In the genomic region with DNA sequence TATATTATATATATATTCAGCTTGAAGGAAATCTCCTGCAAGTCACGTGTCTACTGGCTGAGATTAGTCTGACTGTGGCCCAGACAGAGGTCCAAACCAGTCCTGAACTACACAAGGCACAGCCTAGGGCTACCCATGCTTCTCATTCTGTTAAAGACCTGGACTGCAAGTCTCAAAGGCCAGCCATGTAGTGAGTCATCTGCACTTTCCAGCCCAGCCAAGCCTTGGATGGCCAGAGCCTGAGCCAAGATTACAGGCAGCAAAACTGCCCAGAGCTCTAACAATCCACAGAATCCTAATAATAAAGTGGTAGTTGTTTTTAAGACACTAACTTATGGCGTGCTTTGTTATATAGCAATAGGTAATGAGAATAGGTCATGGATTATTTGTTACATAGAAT, we compare ENCODE assay signal across 11 cellular contexts.
DNase-seq lines count a peak whose midpoint lies in the region; ATAC-seq and TF ChIP-seq lines count a peak whose summit lies in the region.
"Had no signal": no experiment of that assay in that cellular context is flagged by ENCODE, and none has a peak within 500 bp of the region (broad histone marks: within the 10 kb centered on the region; RNA-seq: fewer than 3 reads in every experiment).

No MANE protein-coding gene starts in this region.

- peak; percentile 22 for DNase-seq in HT1080 (ENCODE audit: low read depth)
- DNase-seq in dermis blood vessel endothelial cell, result peak; percentile 63
- DNase-seq in left lung, result no peak
- peak; percentile 75 for DNase-seq in stromal cell of bone marrow (ENCODE audit: low read depth)
- DNase-seq in NCI-H748 treated with DMSO at 0.1 percent for 48 hours (lab: John Stamatoyannopoulos, UW), result no peak
- no peak for DNase-seq in activated CD8-positive, alpha-beta memory T cell treated with anti-CD3 and anti-CD28 coated beads, Interleukin-2, amount 10 ng/mL, durations not matched to agents 7 days and 5 days
- DNase-seq in stimulated activated CD4-positive, alpha-beta T cell treated with anti-CD3 and anti-CD28 coated beads, Interleukin-2, amount 100 ng/mL, for 24 hours, result no peak
- DNase-seq: NCI-H1436, T-cell had no signal

- H3K27ac ChIP-seq in left lung, result no peak overlapping the region
- H3K27ac ChIP-seq: epithelial cell of prostate had no signal

- no peaks in the 10 kb centered on the region for H3K36me3 ChIP-seq in left lung

- no peaks in the 10 kb centered on the region for H3K9me3 Mint-ChIP-seq in activated CD8-positive, alpha-beta memory T cell treated with anti-CD3 and anti-CD28 coated beads, Interleukin-2, amount 10 ng/mL, durations not matched to agents 7 days and 5 days (ENCODE audit: low read depth)
- H3K9me3 Mint-ChIP-seq: T-cell had no signal

- CTCF ChIA-PET in activated CD8-positive, alpha-beta memory T cell treated with anti-CD3 and anti-CD28 coated beads, Interleukin-2, amount 10 ng/mL, durations not matched to agents 7 days and 5 days (lab: Charles Lee), result no interaction called here

- no peak overlapping the region for H3K4me3 Mint-ChIP-seq in activated CD8-positive, alpha-beta memory T cell treated with anti-CD3 and anti-CD28 coated beads, Interleukin-2, amount 10 ng/mL, durations not matched to agents 7 days and 5 days
- H3K4me3 Mint-ChIP-seq: T-cell had no signal

- TF ChIP-seq CTCF in left lung (IDR thresholded peaks at IDR 0.05), result no peak

- H3K36me3 Mint-ChIP-seq in activated CD8-positive, alpha-beta memory T cell treated with anti-CD3 and anti-CD28 coated beads, Interleukin-2, amount 10 ng/mL, durations not matched to agents 7 days and 5 days, result no peaks in the 10 kb centered on the region
- H3K36me3 Mint-ChIP-seq: T-cell had no signal

- H3K27me3 ChIP-seq in left lung, result no peaks in the 10 kb centered on the region

- H3K27ac Mint-ChIP-seq in activated CD8-positive, alpha-beta memory T cell treated with anti-CD3 and anti-CD28 coated beads, Interleukin-2, amount 10 ng/mL, durations not matched to agents 7 days and 5 days, result no peak overlapping the region
- H3K27ac Mint-ChIP-seq: T-cell had no signal

- H3K4me1 ChIP-seq in left lung, result no peaks in the 10 kb centered on the region

- H3K4me3 ChIP-seq in left lung, result no peak overlapping the region

- no peaks in the 10 kb centered on the region for H3K27me3 Mint-ChIP-seq in activated CD8-positive, alpha-beta memory T cell treated with anti-CD3 and anti-CD28 coated beads, Interleukin-2, amount 10 ng/mL, durations not matched to agents 7 days and 5 days

- H3K4me1 Mint-ChIP-seq in activated CD8-positive, alpha-beta memory T cell treated with anti-CD3 and anti-CD28 coated beads, Interleukin-2, amount 10 ng/mL, durations not matched to agents 7 days and 5 days, result no peaks in the 10 kb centered on the region
- H3K4me1 Mint-ChIP-seq: T-cell had no signal

- ATAC-seq in left lung (peak; percentile 63), HG02973 (IDR thresholded peaks at IDR 0.05; ENCODE audit: unreplicated experiment) (no peak)
- ATAC-seq in activated CD8-positive, alpha-beta memory T cell treated with anti-CD3 and anti-CD28 coated beads, Interleukin-2, amount 10 ng/mL, durations not matched to agents 7 days and 5 days, result no peak
- ATAC-seq: T-cell had no signal

- intact Hi-C loops in left lung (cut with DNase I), result no loop called here

- H3K9me3 ChIP-seq in left lung, result no peaks in the 10 kb centered on the region

Comparison
In these comparisons a context has a peak if more than half of its experiments do, and no peak if none do; other contexts are left out.
1. DNase-seq: peak in HT1080 (single experiment), dermis blood vessel endothelial cell (single experiment) and stromal cell of bone marrow (single experiment); none in left lung (0 of 2), NCI-H748 treated with DMSO at 0.1 percent for 48 hours (single experiment), activated CD8-positive, alpha-beta memory T cell treated with anti-CD3 and anti-CD28 coated beads, Interleukin-2, amount 10 ng/mL, durations not matched to agents 7 days and 5 days (single experiment) and stimulated activated CD4-positive, alpha-beta T cell treated with anti-CD3 and anti-CD28 coated beads, Interleukin-2, amount 100 ng/mL, for 24 hours (0 of 2).